10 cellular contexts compared by ENCODE assay signal in genomic region chr5:95252801-95253200, GRCh38. TPM values are rescaled to one million over a fixed set of nuclear protein-coding genes. Genes with fewer than 3 reads are reported as not detected.
"Had no signal": no experiment of that assay in that cellular context is flagged by ENCODE, and none has a peak within 500 bp of the region (broad histone marks: within the 10 kb centered on the region; RNA-seq: fewer than 3 reads in every experiment).

No MANE protein-coding gene starts in this region.

- H3K27ac Mint-ChIP-seq: GM23338, H9, HFFc6 had no signal

- H3K9me3 Mint-ChIP-seq: GM23338, H9, HFFc6 had no signal

- H3K4me3 ChIP-seq: GM23248, GM23338, HAP-1 had no signal

- ATAC-seq: GM23338, HCT116 had no signal

- H3K4me1 ChIP-seq: HAP-1 had no signal

- H3K4me2 ChIP-seq: GM23338 had no signal

- H2AFZ ChIP-seq: GM23248, GM23338 had no signal

- H3K4me1 Mint-ChIP-seq: GM23338, H9 had no signal

- H3K9ac ChIP-seq: GM23248 had no signal

- FAIRE-seq: H1, H54 had no signal

- H3K9me3 ChIP-seq: HAP-1 had no signal

- DNase-seq: GM23248, H7, H9, HCEC 1CT, HFFc6 had no signal

- H3K36me3 ChIP-seq: HAP-1 had no signal

- H3K4me3 Mint-ChIP-seq: GM23338, H9, HFFc6 had no signal

- H3K27ac ChIP-seq: GM23248 had no signal

RNA-seq across cellular contexts. Expression of gene MCTP1, which starts 32.1 kb away (rescaled TPM):
- total RNA-seq: GM23248 had no signal
